9 cellular contexts compared by ENCODE assay signal in genomic region chr1:159821171-159821867, GRCh38. TPM values are rescaled to one million over a fixed set of nuclear protein-coding genes. Genes with fewer than 3 reads are reported as not detected.
DNase-seq lines count a peak whose midpoint lies in the region; ATAC-seq, FAIRE-seq and TF ChIP-seq lines count a peak whose summit lies in the region.
"Had no signal": no experiment of that assay in that cellular context is flagged by ENCODE, and none has a peak within 500 bp of the region (broad histone marks: within the 10 kb centered on the region; RNA-seq: fewer than 3 reads in every experiment).

No MANE protein-coding gene starts in this region.

- WGBS in A549 (ENCODE audit: missing lambda C conversion rate): 68% methylated on average over 9 of the region's 9 CpGs

- no peak for TF ChIP-seq RAD21 in A549 (conservative IDR thresholded peaks at IDR 0.05 in 1 of 2, IDR thresholded peaks at IDR 0.05 in 1 of 2)

- peaks cover 12% of the 10 kb centered on the region for H3K27me3 Mint-ChIP-seq in endothelial cell (ENCODE audit: unreplicated experiment)

- ATAC-seq in A549: peak; percentile 32 to 74; a peak in 3 of 6 replicates
- peak; percentile 48 for ATAC-seq in GM19452 (IDR thresholded peaks at IDR 0.05; ENCODE audit: unreplicated experiment)
- ATAC-seq in HG02973 (IDR thresholded peaks at IDR 0.05; ENCODE audit: unreplicated experiment): no peak
- ATAC-seq in stimulated activated naive CD8-positive, alpha-beta T cell treated with anti-CD3 and anti-CD28 coated beads, Interleukin-15, Interleukin-2, amounts not matched to agents 100 U/mL and 50 U/mL, for 24 hours: no peak

- H3K4me1 ChIP-seq in A549: peaks cover 4% of the 10 kb centered on the region; the same call in 1 of the 3 replicates

- H3K27ac ChIP-seq in A549: no peak overlapping the region

- no peak for TF ChIP-seq EP300 in A549 (IDR thresholded peaks at IDR 0.05)

- POLR2A ChIA-PET in A549 (lab: Yijun Ruan, JAX): no interaction called here

- no peaks in the 10 kb centered on the region for H3K36me3 Mint-ChIP-seq in endothelial cell (ENCODE audit: low read depth, unreplicated experiment)

- no peak for TF ChIP-seq POLR2A in A549 (IDR thresholded peaks at IDR 0.05; ENCODE audit: low read length)

- peaks cover 5% of the 10 kb centered on the region for H3K4me1 Mint-ChIP-seq in endothelial cell (ENCODE audit: unreplicated experiment)

- FAIRE-seq in A549 (lab: Jason Lieb, UNC): no peak

- TF ChIP-seq CTCF in A549 (IDR thresholded peaks at IDR 0.05) (no peak), endothelial cell (IDR thresholded peaks at IDR 0.05; ENCODE audit: unreplicated experiment) (peak; percentile 35)

- H3K4me2 ChIP-seq in A549: no peak overlapping the region

- CTCF ChIA-PET in A549 (lab: Yijun Ruan, JAX): interaction anchor here (0.6 to 2.4 kb wide), 6 partner anchors 17 to 114 kb away, joined by 3 to 7 read pairs (median 4); partner anchors contain the start of gene DUSP23

- H3K4me3 Mint-ChIP-seq in endothelial cell (ENCODE audit: unreplicated experiment): no peak overlapping the region

- H3K4me3 ChIP-seq in A549: no peak overlapping the region

- H3K9me3 Mint-ChIP-seq in endothelial cell (ENCODE audit: unreplicated experiment): no peaks in the 10 kb centered on the region

- no peaks in the 10 kb centered on the region for H3K9me3 ChIP-seq in A549

- DNase-seq in A549 (ENCODE audit: low read depth in 1 of 2, low spot score in 1 of 2): peak in 1 of 2 experiments; percentile 16
- peak; percentile 66 for DNase-seq in NCI-H2171 treated with DMSO at 0.1 percent for 48 hours (lab: John Stamatoyannopoulos, UW)
- peak; percentile 72 for DNase-seq in endothelial cell (ENCODE audit: low spot score)
- DNase-seq in GM19240 (ENCODE audit: insufficient read length, low spot score): no peak
- no peak for DNase-seq in amniotic stem cell (lab: John Stamatoyannopoulos, UW)
- DNase-seq in stimulated activated naive CD8-positive, alpha-beta T cell treated with anti-CD3 and anti-CD28 coated beads, Interleukin-15, Interleukin-2, amounts not matched to agents 100 U/mL and 50 U/mL, for 24 hours: no peak

- H3K27ac Mint-ChIP-seq in endothelial cell (ENCODE audit: unreplicated experiment): no peak overlapping the region

TF ChIP-seq in A549, 52 proteins besides CTCF, POLR2A, EP300 and RAD21:
- TF ChIP-seq RARB (CRISPR knock-in tag; IDR thresholded peaks at IDR 0.05) (no peak), HES2 (IDR thresholded peaks at IDR 0.05) (no peak), CBX2 (IDR thresholded peaks at IDR 0.05; ENCODE audit: borderline replicate concordance, low read depth) (no peak), FOSL2 (IDR thresholded peaks at IDR 0.05) (no peak), FOSL2 (CRISPR knock-in tag; IDR thresholded peaks at IDR 0.05) (no peak), BCL3 (IDR thresholded peaks at IDR 0.05) (no peak), JUNB (IDR thresholded peaks at IDR 0.05) (no peak), CHD2 (IDR thresholded peaks at IDR 0.05; ENCODE audit: low read length, partially characterized antibody) (no peak), ZC3H11A (IDR thresholded peaks at IDR 0.05) (no peak), KDM5A (IDR thresholded peaks at IDR 0.05) (no peak), SMC3 (IDR thresholded peaks at IDR 0.05) (no peak), ZNF302 (CRISPR knock-in tag; IDR thresholded peaks at IDR 0.05) (no peak), SREBF2 (IDR thresholded peaks at IDR 0.05) (no peak), CBX8 (IDR thresholded peaks at IDR 0.05) (no peak), EHMT2 (IDR thresholded peaks at IDR 0.05; ENCODE audit: low read depth) (no peak), ATOH8 (CRISPR knock-in tag; IDR thresholded peaks at IDR 0.05; ENCODE audit: low read depth) (no peak)
TF ChIP-seq in A549: peak in this region for 0.

RNA-seq across cellular contexts. Expression of gene SLAMF8, which starts 5.4 kb away (rescaled TPM):
- not detected in 2 replicates for polyA plus RNA-seq in A549 (2011; rRNA removed)
- not detected in 2 replicates for polyA plus RNA-seq in A549 (2012; cell fraction: cytosol; rRNA removed)
- polyA plus RNA-seq in A549 (2012; cell fraction: nucleus; rRNA removed): not detected in 2 replicates
- 0.07 TPM in 1 of 3 replicates, not detected in the others for polyA plus RNA-seq in A549 (2017; fragmentation: RNase III; extraction: RNeasy Plus Mini Kit Qiagen cat#74134 plus additional on column Dnase treatment)
- not detected in 2 replicates for polyA minus RNA-seq in A549 (2011; rRNA and poly(A)+ RNA removed)
- total RNA-seq in endothelial cell (ENCODE audit: unreplicated experiment): not detected

RNA-seq across cellular contexts. Expression of gene FCRL6, which starts 19.2 kb away (rescaled TPM):
- polyA plus RNA-seq in A549 (2011; rRNA removed) (not detected in 2 replicates), A549 (2017; fragmentation: RNase III; extraction: RNeasy Plus Mini Kit Qiagen cat#74134 plus additional on column Dnase treatment) (not detected in 3 replicates)
- polyA plus RNA-seq in A549 (2012; cell fraction: cytosol; rRNA removed): not detected in 2 replicates
- 0.07 TPM in 1 of 2 replicates, not detected in the other for polyA plus RNA-seq in A549 (2012; cell fraction: nucleus; rRNA removed)
- not detected in 2 replicates for polyA minus RNA-seq in A549 (2011; rRNA and poly(A)+ RNA removed)
- not detected for total RNA-seq in endothelial cell (ENCODE audit: unreplicated experiment)

RNA-seq across cellular contexts. Expression of gene DUSP23, which starts 40.6 kb away (rescaled TPM):
- polyA plus RNA-seq in A549 (2011; rRNA removed) (32.3 and 35.2 TPM in 2 replicates), A549 (2017; fragmentation: RNase III; extraction: RNeasy Plus Mini Kit Qiagen cat#74134 plus additional on column Dnase treatment) (56.7 to 60.1 TPM (median 57.0 TPM) in 3 replicates)
- 101 and 116 TPM in 2 replicates for polyA plus RNA-seq in A549 (2012; cell fraction: cytosol; rRNA removed)
- 57.3 and 78.1 TPM in 2 replicates for polyA plus RNA-seq in A549 (2012; cell fraction: nucleus; rRNA removed)
- polyA minus RNA-seq in A549 (2011; rRNA and poly(A)+ RNA removed): 10.8 and 11.5 TPM in 2 replicates
- 38.7 TPM for total RNA-seq in endothelial cell (ENCODE audit: unreplicated experiment)
- total RNA-seq: HT1080 had no signal

RNA-seq across cellular contexts. Expression of gene VSIG8, which starts 41.1 kb away (rescaled TPM):
- polyA plus RNA-seq in A549 (2011; rRNA removed) (0.04 TPM in 1 of 2 replicates, not detected in the other), A549 (2017; fragmentation: RNase III; extraction: RNeasy Plus Mini Kit Qiagen cat#74134 plus additional on column Dnase treatment) (0.05 to 0.09 TPM in 2 of 3 replicates, not detected in the other)
- polyA plus RNA-seq in A549 (2012; cell fraction: cytosol; rRNA removed): 0.05 and 0.07 TPM in 2 replicates
- 0.14 and 0.15 TPM in 2 replicates for polyA plus RNA-seq in A549 (2012; cell fraction: nucleus; rRNA removed)
- polyA minus RNA-seq in A549 (2011; rRNA and poly(A)+ RNA removed): not detected in 2 replicates
- not detected for total RNA-seq in endothelial cell (ENCODE audit: unreplicated experiment)

Comparison
In these comparisons a context has a peak if more than half of its experiments do, and no peak if none do; other contexts are left out.
1. ATAC-seq: peak in A549 (2 of 2) and GM19452 (single experiment); none in HG02973 (single experiment) and stimulated activated naive CD8-positive, alpha-beta T cell treated with anti-CD3 and anti-CD28 coated beads, Interleukin-15, Interleukin-2, amounts not matched to agents 100 U/mL and 50 U/mL, for 24 hours (single experiment).
2. DNase-seq: peak in NCI-H2171 treated with DMSO at 0.1 percent for 48 hours (single experiment) and endothelial cell (single experiment); none in GM19240 (single experiment), amniotic stem cell (single experiment) and stimulated activated naive CD8-positive, alpha-beta T cell treated with anti-CD3 and anti-CD28 coated beads, Interleukin-15, Interleukin-2, amounts not matched to agents 100 U/mL and 50 U/mL, for 24 hours (single experiment).